ENCODE assay signal across 26 cellular contexts in genomic region chr22:40305625-40306024, GRCh38.
"Had no signal": no experiment of that assay in that cellular context is flagged by ENCODE, and none has a peak within 500 bp of the region (broad histone marks: within the 10 kb centered on the region; RNA-seq: fewer than 3 reads in every experiment).

No MANE protein-coding gene starts in this region.

- H3K27me3 Mint-ChIP-seq: activated CD4-positive, alpha-beta memory T cell treated with anti-CD3 and anti-CD28 coated beads for 36 hours; activated CD8-positive, alpha-beta memory T cell treated with anti-CD3 and anti-CD28 coated beads, Interleukin-2, amount 10 ng/mL, durations not matched to agents 7 days and 5 days; stimulated activated naive CD8-positive, alpha-beta T cell treated with anti-CD3 and anti-CD28 coated beads, Interleukin-15, Interleukin-2, amounts not matched to agents 100 ng/mL and 50 ng/mL, for 24 hours; type B pancreatic cell had no signal

- H3K27ac Mint-ChIP-seq: activated CD4-positive, alpha-beta memory T cell treated with anti-CD3 and anti-CD28 coated beads for 36 hours; activated CD8-positive, alpha-beta memory T cell treated with anti-CD3 and anti-CD28 coated beads, Interleukin-2, amount 10 ng/mL, durations not matched to agents 7 days and 5 days; activated T-helper 2 cell treated with anti-CD3 and anti-CD28 coated beads, Interferon-gamma antibody, Interleukin-2, Interleukin-4, amounts not matched to agents 10 μg/mL and 5 μg/mL and 100 μg/mL, durations not matched to agents 14 hours and 24 hours and 36 hours; nephron; stimulated activated naive CD8-positive, alpha-beta T cell treated with anti-CD3 and anti-CD28 coated beads, Interleukin-15, Interleukin-2, amounts not matched to agents 100 ng/mL and 50 ng/mL, for 24 hours; type B pancreatic cell had no signal

- H3K4me3 ChIP-seq: body of pancreas, colonic mucosa, gastrocnemius medialis, left ventricle myocardium inferior, lung, right lobe of liver, skin epidermis, uterus had no signal

- H3K9me3 Mint-ChIP-seq: activated CD4-positive, alpha-beta memory T cell treated with anti-CD3 and anti-CD28 coated beads for 36 hours; activated T-helper 2 cell treated with anti-CD3 and anti-CD28 coated beads, Interferon-gamma antibody, Interleukin-2, Interleukin-4, amounts not matched to agents 10 μg/mL and 5 μg/mL and 100 μg/mL, durations not matched to agents 14 hours and 24 hours and 36 hours; nephron; stimulated activated naive CD8-positive, alpha-beta T cell treated with anti-CD3 and anti-CD28 coated beads, Interleukin-15, Interleukin-2, amounts not matched to agents 100 ng/mL and 50 ng/mL, for 24 hours; type B pancreatic cell had no signal

- H3K4me3 Mint-ChIP-seq: activated CD4-positive, alpha-beta memory T cell treated with anti-CD3 and anti-CD28 coated beads for 36 hours; activated CD8-positive, alpha-beta memory T cell treated with anti-CD3 and anti-CD28 coated beads, Interleukin-2, amount 10 ng/mL, durations not matched to agents 7 days and 5 days; nephron; stimulated activated naive CD8-positive, alpha-beta T cell treated with anti-CD3 and anti-CD28 coated beads, Interleukin-15, Interleukin-2, amounts not matched to agents 100 ng/mL and 50 ng/mL, for 24 hours; type B pancreatic cell had no signal

- H3K27me3 ChIP-seq: body of pancreas, colonic mucosa, gastrocnemius medialis, neutrophil, right lobe of liver, uterus had no signal

- H3K4me1 ChIP-seq: body of pancreas, colonic mucosa, gastrocnemius medialis, left ventricle myocardium inferior, right lobe of liver, uterus had no signal

- H3K27ac ChIP-seq: body of pancreas, colonic mucosa, left ventricle myocardium inferior, neutrophil, right lobe of liver, skin epidermis, uterus had no signal

- H3K36me3 ChIP-seq: colonic mucosa, uterus had no signal

- H3K9me3 ChIP-seq: body of pancreas, colonic mucosa, gastrocnemius medialis, left ventricle myocardium inferior, neutrophil, right lobe of liver, uterus had no signal

- DNase-seq: activated CD4-positive, alpha-beta memory T cell treated with anti-CD3 and anti-CD28 coated beads for 36 hours; activated CD4-positive, alpha-beta T cell treated with anti-CD3 and anti-CD28 coated beads for 4 hours; activated CD8-positive, alpha-beta memory T cell treated with anti-CD3 and anti-CD28 coated beads, Interleukin-2, amount 10 ng/mL, durations not matched to agents 7 days and 5 days; activated T-cell treated with anti-CD3 and anti-CD28 coated beads, Interleukin-2, amount 50 U/mL, for 48 hours; anterior cingulate cortex; body of pancreas; colonic mucosa; effector CD8-positive, alpha-beta T cell; gastrocnemius medialis; glutamatergic neuron; islet precursor cell; left ventricle myocardium inferior; mesendoderm; right lobe of liver; stimulated activated CD4-positive, alpha-beta T cell treated with anti-CD3 and anti-CD28 coated beads, Interleukin-12 subunit alpha, Interleukin-12 subunit beta, amount 100 ng/mL, for 4 hours; stimulated activated CD4-positive, alpha-beta T cell treated with anti-CD3 and anti-CD28 coated beads, Interleukin-4, amount 100 ng/mL, for 1 hour; substantia nigra; T-helper 1 cell; uterus had no signal

- ATAC-seq: activated CD8-positive, alpha-beta memory T cell treated with anti-CD3 and anti-CD28 coated beads, Interleukin-2, amount 10 ng/mL, durations not matched to agents 7 days and 5 days; body of pancreas; gastrocnemius medialis; right lobe of liver had no signal
